In the genomic region with DNA sequence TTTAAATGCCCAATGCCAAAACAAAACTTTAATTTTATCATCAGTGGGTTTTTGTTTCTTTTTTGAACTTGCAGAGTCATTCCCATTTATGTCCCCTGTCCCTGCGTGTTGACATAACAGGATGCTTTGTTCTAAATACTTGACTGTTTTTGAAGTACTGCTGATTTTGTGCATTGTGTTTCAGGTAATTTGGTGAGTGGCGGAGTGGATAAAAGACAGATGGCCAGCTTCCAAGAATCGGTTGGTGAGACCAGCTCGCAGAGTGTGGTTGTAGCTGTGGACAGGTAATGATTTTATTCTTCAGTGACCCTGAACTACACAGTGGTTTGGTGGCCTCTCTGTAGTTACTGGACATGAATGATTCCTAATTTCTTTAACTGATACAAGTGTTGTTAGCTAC, we compare ENCODE assay signal across 21 cellular contexts. TPM values are rescaled to one million over a fixed set of nuclear protein-coding genes. Genes with fewer than 3 reads are reported as not detected.
A peak's percentile ranks its signal among the peaks of the same experiment; 100 is the strongest.
DNase-seq lines count a peak whose midpoint lies in the region; ATAC-seq and TF ChIP-seq lines count a peak whose summit lies in the region.
"Had no signal": no experiment of that assay in that cellular context is flagged by ENCODE, and none has a peak within 500 bp of the region (broad histone marks: within the 10 kb centered on the region; RNA-seq: fewer than 3 reads in every experiment).

No MANE protein-coding gene starts in this region.

- H3K4me1 Mint-ChIP-seq in activated T-cell treated with anti-CD3 and anti-CD28 coated beads, Interleukin-2, amount 50 U/mL, for 24 hours (ENCODE audit: low read depth), result no peaks in the 10 kb centered on the region
- H3K4me1 Mint-ChIP-seq in activated T-cell treated with anti-CD3 and anti-CD28 coated beads, Interleukin-2, amount 50 U/mL, for 72 hours (ENCODE audit: low read depth), result no peaks in the 10 kb centered on the region
- no peaks in the 10 kb centered on the region for H3K4me1 Mint-ChIP-seq in stimulated activated naive B cell treated with anti-CD40 and anti-IgM and Interleukin-4, amounts not matched to agents 10 μg/mL and 1 μg/mL and 100 μg/mL, for 72 hours
- no peaks in the 10 kb centered on the region for H3K4me1 Mint-ChIP-seq in CD8-positive, alpha-beta T cell (ENCODE audit: low read depth)
- H3K4me1 Mint-ChIP-seq: CD8-positive, alpha-beta memory T cell; memory B cell; natural killer cell had no signal

- ATAC-seq in activated T-cell treated with anti-CD3 and anti-CD28 coated beads, Interleukin-2, amount 50 U/mL, for 72 hours (replicated peaks in 1 of 2), result no peak
- no peak for ATAC-seq in stimulated activated naive B cell treated with anti-CD40 and anti-IgM and Interleukin-4, amounts not matched to agents 10 μg/mL and 1 μg/mL and 100 μg/mL, for 72 hours (replicated peaks)
- no peak for ATAC-seq in GM19455 (IDR thresholded peaks at IDR 0.05; ENCODE audit: unreplicated experiment)
- ATAC-seq in CD8-positive, alpha-beta T cell, result no peak
- ATAC-seq: effector memory CD8-positive, alpha-beta T cell; GM12878; natural killer cell had no signal

- POLR2A ChIA-PET in CD8-positive, alpha-beta T cell (lab: Charles Lee), result no interaction called here

- intact Hi-C loops in CD8-positive, alpha-beta T cell (cut with DNase I, micrococcal nuclease), result no loop called here

- CTCF ChIA-PET in CD8-positive, alpha-beta T cell (lab: Charles Lee), result no interaction called here

- H3K4me1 ChIP-seq in CD8-positive, alpha-beta T cell (ENCODE audit: insufficient read depth, low read length), result no peaks in the 10 kb centered on the region

- DNase-seq in activated T-cell treated with anti-CD3 and anti-CD28 coated beads, Interleukin-2, amount 50 U/mL, for 24 hours, result no peak
- no peak for DNase-seq in activated T-cell treated with anti-CD3 and anti-CD28 coated beads, Interleukin-2, amount 50 U/mL, for 72 hours
- DNase-seq in NCI-H2029 treated with DMSO at 0.1 percent for 48 hours (lab: John Stamatoyannopoulos, UW), result peak; percentile 96
- peak; percentile 90 for DNase-seq in NCI-H774 (lab: John Stamatoyannopoulos, UW)
- no peak for DNase-seq in stimulated activated naive B cell treated with anti-CD40 and anti-IgM and Interleukin-4, amounts not matched to agents 10 μg/mL and 1 μg/mL and 100 μg/mL, for 72 hours
- DNase-seq in dedifferentiated amniotic fluid mesenchymal stem cell (ENCODE audit: extremely low spot score), result no peak
- no peak for DNase-seq in CD8-positive, alpha-beta T cell
- DNase-seq: activated CD4-positive, alpha-beta T cell treated with anti-CD3 and anti-CD28 coated beads for 4 hours; activated T-cell treated with anti-CD3 and anti-CD28 coated beads, Interleukin-2, amount 50 U/mL, for 1 hour; caudate nucleus; CD8-positive, alpha-beta memory T cell; effector memory CD8-positive, alpha-beta T cell; Kasumi-1; natural killer cell; PC-9; stimulated activated CD4-positive, alpha-beta T cell treated with anti-CD3 and anti-CD28 coated beads, Interleukin-12 subunit alpha, Interleukin-12 subunit beta, amount 100 ng/mL, for 4 hours; stimulated activated naive CD4-positive, alpha-beta T cell treated with Interleukin-2 at 50 U/mL for 16 hours had no signal

- H3K4me3 Mint-ChIP-seq in activated T-cell treated with anti-CD3 and anti-CD28 coated beads, Interleukin-2, amount 50 U/mL, for 24 hours, result no peak overlapping the region
- no peak overlapping the region for H3K4me3 Mint-ChIP-seq in activated T-cell treated with anti-CD3 and anti-CD28 coated beads, Interleukin-2, amount 50 U/mL, for 72 hours
- no peak overlapping the region for H3K4me3 Mint-ChIP-seq in stimulated activated naive B cell treated with anti-CD40 and anti-IgM and Interleukin-4, amounts not matched to agents 10 μg/mL and 1 μg/mL and 100 μg/mL, for 72 hours
- H3K4me3 Mint-ChIP-seq in CD8-positive, alpha-beta T cell, result no peak overlapping the region
- H3K4me3 Mint-ChIP-seq: CD8-positive, alpha-beta memory T cell; effector memory CD8-positive, alpha-beta T cell; memory B cell; natural killer cell had no signal

- no peak overlapping the region for H3K27ac ChIP-seq in CD8-positive, alpha-beta T cell (ENCODE audit: low read depth, low read length)
- H3K27ac ChIP-seq: hepatocyte, PC-9 had no signal

- H3K4me3 ChIP-seq in CD8-positive, alpha-beta T cell (ENCODE audit: low read depth, low read length), result no peak overlapping the region
- H3K4me3 ChIP-seq: GM12878, hepatocyte, PC-9 had no signal

- H3K27ac Mint-ChIP-seq in activated T-cell treated with anti-CD3 and anti-CD28 coated beads, Interleukin-2, amount 50 U/mL, for 24 hours, result peak overlapping the region; percentile 26
- no peak overlapping the region for H3K27ac Mint-ChIP-seq in activated T-cell treated with anti-CD3 and anti-CD28 coated beads, Interleukin-2, amount 50 U/mL, for 72 hours
- peak overlapping the region; percentile 47 for H3K27ac Mint-ChIP-seq in stimulated activated naive B cell treated with anti-CD40 and anti-IgM and Interleukin-4, amounts not matched to agents 10 μg/mL and 1 μg/mL and 100 μg/mL, for 72 hours
- H3K27ac Mint-ChIP-seq in CD8-positive, alpha-beta T cell, result no peak overlapping the region
- H3K27ac Mint-ChIP-seq: effector memory CD8-positive, alpha-beta T cell; memory B cell; natural killer cell had no signal

- no peaks in the 10 kb centered on the region for H3K9me3 ChIP-seq in CD8-positive, alpha-beta T cell (ENCODE audit: low read length)

- no peaks in the 10 kb centered on the region for H3K9me3 Mint-ChIP-seq in activated T-cell treated with anti-CD3 and anti-CD28 coated beads, Interleukin-2, amount 50 U/mL, for 24 hours
- no peaks in the 10 kb centered on the region for H3K9me3 Mint-ChIP-seq in activated T-cell treated with anti-CD3 and anti-CD28 coated beads, Interleukin-2, amount 50 U/mL, for 72 hours
- no peaks in the 10 kb centered on the region for H3K9me3 Mint-ChIP-seq in stimulated activated naive B cell treated with anti-CD40 and anti-IgM and Interleukin-4, amounts not matched to agents 10 μg/mL and 1 μg/mL and 100 μg/mL, for 72 hours
- H3K9me3 Mint-ChIP-seq in CD8-positive, alpha-beta T cell, result no peaks in the 10 kb centered on the region
- H3K9me3 Mint-ChIP-seq: CD8-positive, alpha-beta memory T cell; effector memory CD8-positive, alpha-beta T cell; memory B cell; natural killer cell had no signal

- H3K36me3 ChIP-seq in CD8-positive, alpha-beta T cell (ENCODE audit: insufficient read depth, low read length), result peaks cover 64% of the 10 kb centered on the region

- no peak for TF ChIP-seq CTCF in CD8-positive, alpha-beta T cell (IDR thresholded peaks at IDR 0.05)

- no peaks in the 10 kb centered on the region for H3K27me3 Mint-ChIP-seq in activated T-cell treated with anti-CD3 and anti-CD28 coated beads, Interleukin-2, amount 50 U/mL, for 24 hours
- H3K27me3 Mint-ChIP-seq in activated T-cell treated with anti-CD3 and anti-CD28 coated beads, Interleukin-2, amount 50 U/mL, for 72 hours (ENCODE audit: low read depth), result no peaks in the 10 kb centered on the region
- no peaks in the 10 kb centered on the region for H3K27me3 Mint-ChIP-seq in stimulated activated naive B cell treated with anti-CD40 and anti-IgM and Interleukin-4, amounts not matched to agents 10 μg/mL and 1 μg/mL and 100 μg/mL, for 72 hours
- no peaks in the 10 kb centered on the region for H3K27me3 Mint-ChIP-seq in CD8-positive, alpha-beta T cell (ENCODE audit: low read depth)
- H3K27me3 Mint-ChIP-seq: effector memory CD8-positive, alpha-beta T cell; memory B cell had no signal

- H3K36me3 Mint-ChIP-seq in activated T-cell treated with anti-CD3 and anti-CD28 coated beads, Interleukin-2, amount 50 U/mL, for 24 hours (ENCODE audit: low read depth), result peaks cover 94% of the 10 kb centered on the region
- H3K36me3 Mint-ChIP-seq in activated T-cell treated with anti-CD3 and anti-CD28 coated beads, Interleukin-2, amount 50 U/mL, for 72 hours (ENCODE audit: insufficient read depth in 2 of 2), result peaks cover 3 to 23% of the 10 kb centered on the region in 2 donors
- peaks cover 38 to 55% of the 10 kb centered on the region in 2 donors for H3K36me3 Mint-ChIP-seq in stimulated activated naive B cell treated with anti-CD40 and anti-IgM and Interleukin-4, amounts not matched to agents 10 μg/mL and 1 μg/mL and 100 μg/mL, for 72 hours
- peaks cover 92% of the 10 kb centered on the region for H3K36me3 Mint-ChIP-seq in CD8-positive, alpha-beta T cell

- H3K27me3 ChIP-seq in CD8-positive, alpha-beta T cell (ENCODE audit: insufficient read depth, low read length), result no peaks in the 10 kb centered on the region
- H3K27me3 ChIP-seq: hepatocyte had no signal

RNA-seq across cellular contexts. Expression of gene CSE1L, which starts 50.5 kb away (rescaled TPM):
- total RNA-seq in activated T-cell treated with anti-CD3 and anti-CD28 coated beads, Interleukin-2, amount 50 U/mL, for 72 hours, result 10 to 100 TPM; 54.7 to 61.3 TPM
- total RNA-seq in CD8-positive, alpha-beta T cell, result 10 to 100 TPM; 31.8 to 33.4 TPM

Comparison
In these comparisons a context has a peak if more than half of its experiments do, and no peak if none do; other contexts are left out.
1. H3K27ac Mint-ChIP-seq: peak in activated T-cell treated with anti-CD3 and anti-CD28 coated beads, Interleukin-2, amount 50 U/mL, for 24 hours (single experiment) and stimulated activated naive B cell treated with anti-CD40 and anti-IgM and Interleukin-4, amounts not matched to agents 10 μg/mL and 1 μg/mL and 100 μg/mL, for 72 hours (single experiment); none in activated T-cell treated with anti-CD3 and anti-CD28 coated beads, Interleukin-2, amount 50 U/mL, for 72 hours (single experiment) and CD8-positive, alpha-beta T cell (single experiment).
2. DNase-seq: peak in NCI-H2029 treated with DMSO at 0.1 percent for 48 hours (single experiment) and NCI-H774 (single experiment); none in activated T-cell treated with anti-CD3 and anti-CD28 coated beads, Interleukin-2, amount 50 U/mL, for 24 hours (single experiment), activated T-cell treated with anti-CD3 and anti-CD28 coated beads, Interleukin-2, amount 50 U/mL, for 72 hours (0 of 2), stimulated activated naive B cell treated with anti-CD40 and anti-IgM and Interleukin-4, amounts not matched to agents 10 μg/mL and 1 μg/mL and 100 μg/mL, for 72 hours (single experiment), dedifferentiated amniotic fluid mesenchymal stem cell (single experiment) and CD8-positive, alpha-beta T cell (0 of 7).